ENCODE assay signal across 8 cellular contexts in genomic region chr20:47792021-47792618, GRCh38. TPM values are rescaled to one million over a fixed set of nuclear protein-coding genes. Genes with fewer than 3 reads are reported as not detected.
DNase-seq lines count a peak whose midpoint lies in the region; ATAC-seq and TF ChIP-seq lines count a peak whose summit lies in the region.

No MANE protein-coding gene starts in this region.

- H3K27ac Mint-ChIP-seq in naive thymus-derived CD8-positive, alpha-beta T cell: no peak overlapping the region

- TF ChIP-seq CTCF in fibroblast of villous mesenchyme (IDR thresholded peaks at IDR 0.05; ENCODE audit: insufficient read depth, low read depth, low read length) (no peak), retinal pigment epithelial cell (conservative IDR thresholded peaks at IDR 0.05; ENCODE audit: low read depth, low read length) (no peak)

- no peaks in the 10 kb centered on the region for H3K9me3 Mint-ChIP-seq in naive thymus-derived CD8-positive, alpha-beta T cell

- peak; percentile 91 for DNase-seq in GM04504 (ENCODE audit: low read depth)
- DNase-seq in RKO (ENCODE audit: low spot score): peak; percentile 15
- peak; percentile 98 for DNase-seq in fibroblast of villous mesenchyme (ENCODE audit: low read depth)
- DNase-seq in retinal pigment epithelial cell (ENCODE audit: low read depth): peak; percentile 70
- DNase-seq in AML-193 (lab: John Stamatoyannopoulos, UW): no peak
- DNase-seq in mesenteric fat pad (ENCODE audit: low spot score): no peak
- no peak for DNase-seq in activated effector memory CD4-positive, alpha-beta T cell treated with anti-CD3 and anti-CD28 coated beads, Interleukin-2, amount 50 U/mL, for 16 hours
- DNase-seq in naive thymus-derived CD8-positive, alpha-beta T cell: no peak

- POLR2A ChIA-PET in naive thymus-derived CD8-positive, alpha-beta T cell (lab: Charles Lee): no interaction called here

- H3K4me3 Mint-ChIP-seq in naive thymus-derived CD8-positive, alpha-beta T cell: no peak overlapping the region

- H3K4me1 Mint-ChIP-seq in naive thymus-derived CD8-positive, alpha-beta T cell: no peaks in the 10 kb centered on the region

- peak overlapping the region; percentile 41 for H3K4me3 ChIP-seq in fibroblast of villous mesenchyme (ENCODE audit: low read depth, low read length)
- H3K4me3 ChIP-seq in retinal pigment epithelial cell (ENCODE audit: low read length): no peak overlapping the region

- H3K27me3 Mint-ChIP-seq in naive thymus-derived CD8-positive, alpha-beta T cell: peaks cover 12 to 41% (median 27%) of the 10 kb centered on the region in 5 donors

- ATAC-seq in naive thymus-derived CD8-positive, alpha-beta T cell: no peak

- H3K36me3 Mint-ChIP-seq in naive thymus-derived CD8-positive, alpha-beta T cell: no peaks in the 10 kb centered on the region

RNA-seq across cellular contexts. Expression of gene SULF2, which starts 6.8 kb away (rescaled TPM):
- 3.5 and 6.1 TPM in 2 replicates for total RNA-seq in fibroblast of villous mesenchyme
- total RNA-seq in mesenteric fat pad: 68.7 TPM
- under 1 TPM in 1 of 2 experiments, not detected in 1; 0.65 TPM for total RNA-seq in naive thymus-derived CD8-positive, alpha-beta T cell
- 1 to 10 TPM in 1 of 3 donors, not detected in 2; 1.4 TPM for polyA plus RNA-seq in naive thymus-derived CD8-positive, alpha-beta T cell

Comparison
In these comparisons a context has a peak if more than half of its experiments do, and no peak if none do; other contexts are left out.
1. DNase-seq: peak in GM04504 (single experiment), RKO (single experiment), fibroblast of villous mesenchyme (single experiment) and retinal pigment epithelial cell (single experiment); none in AML-193 (0 of 2), mesenteric fat pad (single experiment), activated effector memory CD4-positive, alpha-beta T cell treated with anti-CD3 and anti-CD28 coated beads, Interleukin-2, amount 50 U/mL, for 16 hours (single experiment) and naive thymus-derived CD8-positive, alpha-beta T cell (0 of 10).